34 cellular contexts compared by ENCODE assay signal in the genomic region with DNA sequence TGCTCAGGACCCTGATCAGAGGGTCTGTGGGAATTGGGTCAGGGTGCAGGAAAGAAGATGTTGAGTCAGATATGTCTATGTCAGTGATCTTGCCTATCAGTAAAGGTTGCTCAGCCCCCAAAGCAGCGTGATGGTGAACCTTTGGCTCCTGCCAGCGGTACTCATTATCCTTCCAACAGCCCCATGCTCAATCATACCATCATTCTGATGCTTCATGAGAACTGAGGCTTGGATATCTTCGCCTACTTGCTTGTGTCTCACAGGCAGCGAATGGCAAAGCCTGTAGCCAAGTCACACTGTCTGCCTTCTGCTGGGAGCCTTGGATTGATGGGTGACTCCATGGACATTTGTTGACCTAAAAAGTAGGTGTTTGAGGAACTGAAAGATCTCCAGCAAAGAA.
"Had no signal": no experiment of that assay in that cellular context is flagged by ENCODE, and none has a peak within 500 bp of the region (broad histone marks: within the 10 kb centered on the region; RNA-seq: fewer than 3 reads in every experiment).

No MANE protein-coding gene starts in this region.

- H3K9me3 ChIP-seq: ascending aorta, breast epithelium had no signal

- FAIRE-seq: frontal cortex had no signal

- H3K27ac Mint-ChIP-seq: activated B cell treated with CpG ODN at 0.5 μM for 24 hours; activated CD8-positive, alpha-beta memory T cell treated with anti-CD3 and anti-CD28 coated beads, Interleukin-2, amount 10 ng/mL, durations not matched to agents 7 days and 5 days; activated CD8-positive, alpha-beta T cell treated with anti-CD3 and anti-CD28 coated beads, Interleukin-2, amount 10 ng/mL, durations not matched to agents 7 days and 5 days; activated naive CD4-positive, alpha-beta T cell treated with anti-CD3 and anti-CD28 coated beads, Interleukin-2, amount 10 ng/mL, durations not matched to agents 7 days and 5 days; activated naive CD4-positive, alpha-beta T cell treated with anti-CD3 and anti-CD28 coated beads, Interleukin-2, amount 50 U/mL, for 72 hours; activated naive CD8-positive, alpha-beta T cell treated with anti-CD3 and anti-CD28 coated beads, Interleukin-2, amount 10 ng/mL, durations not matched to agents 7 days and 5 days; activated T-cell treated with anti-CD3 and anti-CD28 coated beads, Interleukin-2, amount 50 U/mL, for 72 hours; dendritic cell treated with granulocyte-macrophage colony-stimulating factor and Interleukin-4, amounts not matched to agents 40 ng/mL and 50 ng/mL, for 4 days; endodermal cell; T-cell; T-helper 1 cell treated with Interleukin-12 subunit alpha and Interleukin-12 subunit beta and Interleukin-4 antibody, amounts not matched to agents 30 μg/mL and 1 μg/mL, for 36 hours; T-helper 2 cell treated with Interferon-gamma antibody and Interleukin-4, amounts not matched to agents 5 μg/mL and 100 μg/mL, for 36 hours had no signal

- H3K4me3 ChIP-seq: ascending aorta, breast epithelium, cardiac muscle cell, coronary artery, dorsolateral prefrontal cortex had no signal

- H3K27ac ChIP-seq: ascending aorta, coronary artery, dorsolateral prefrontal cortex, WERI-Rb-1 had no signal

- H3K4me1 ChIP-seq: breast epithelium had no signal

- H3K36me3 Mint-ChIP-seq: activated naive CD4-positive, alpha-beta T cell treated with anti-CD3 and anti-CD28 coated beads, Interleukin-2, amount 10 ng/mL, durations not matched to agents 7 days and 5 days; activated naive CD4-positive, alpha-beta T cell treated with anti-CD3 and anti-CD28 coated beads, Interleukin-2, amount 50 U/mL, for 72 hours; activated naive CD8-positive, alpha-beta T cell treated with anti-CD3 and anti-CD28 coated beads, Interleukin-2, amount 10 ng/mL, durations not matched to agents 7 days and 5 days; T-cell had no signal

- H3K36me3 ChIP-seq: ascending aorta, breast epithelium, cardiac muscle cell, WERI-Rb-1 had no signal

- H3K4me3 Mint-ChIP-seq: activated B cell treated with CpG ODN at 0.5 μM for 24 hours; activated CD8-positive, alpha-beta memory T cell treated with anti-CD3 and anti-CD28 coated beads, Interleukin-2, amount 10 ng/mL, durations not matched to agents 7 days and 5 days; activated CD8-positive, alpha-beta T cell treated with anti-CD3 and anti-CD28 coated beads, Interleukin-2, amount 10 ng/mL, durations not matched to agents 7 days and 5 days; activated naive CD4-positive, alpha-beta T cell treated with anti-CD3 and anti-CD28 coated beads, Interleukin-2, amount 10 ng/mL, durations not matched to agents 7 days and 5 days; activated naive CD8-positive, alpha-beta T cell treated with anti-CD3 and anti-CD28 coated beads, Interleukin-2, amount 10 ng/mL, durations not matched to agents 7 days and 5 days; activated T-cell treated with anti-CD3 and anti-CD28 coated beads, Interleukin-2, amount 50 U/mL, for 72 hours; brain; central memory CD8-positive, alpha-beta T cell; dendritic cell treated with granulocyte-macrophage colony-stimulating factor and Interleukin-4, amounts not matched to agents 40 ng/mL and 50 ng/mL, for 4 days; endodermal cell; T-cell; T-helper 1 cell treated with Interleukin-12 subunit alpha and Interleukin-12 subunit beta and Interleukin-4 antibody, amounts not matched to agents 30 μg/mL and 1 μg/mL, for 36 hours; T-helper 2 cell treated with Interferon-gamma antibody and Interleukin-4, amounts not matched to agents 5 μg/mL and 100 μg/mL, for 36 hours had no signal

- H3K27me3 ChIP-seq: ascending aorta, breast epithelium, cardiac muscle cell, dorsolateral prefrontal cortex had no signal

- H3K9me3 Mint-ChIP-seq: activated B cell treated with CpG ODN at 0.5 μM for 24 hours; activated naive CD4-positive, alpha-beta T cell treated with anti-CD3 and anti-CD28 coated beads, Interleukin-2, amount 10 ng/mL, durations not matched to agents 7 days and 5 days; activated naive CD4-positive, alpha-beta T cell treated with anti-CD3 and anti-CD28 coated beads, Interleukin-2, amount 50 U/mL, for 72 hours; activated naive CD8-positive, alpha-beta T cell treated with anti-CD3 and anti-CD28 coated beads, Interleukin-2, amount 10 ng/mL, durations not matched to agents 7 days and 5 days; activated T-cell treated with anti-CD3 and anti-CD28 coated beads, Interleukin-2, amount 50 U/mL, for 72 hours; central memory CD8-positive, alpha-beta T cell; dendritic cell treated with granulocyte-macrophage colony-stimulating factor and Interleukin-4, amounts not matched to agents 40 ng/mL and 50 ng/mL, for 4 days; T-cell; T-helper 1 cell treated with Interleukin-12 subunit alpha and Interleukin-12 subunit beta and Interleukin-4 antibody, amounts not matched to agents 30 μg/mL and 1 μg/mL, for 36 hours; T-helper 2 cell treated with Interferon-gamma antibody and Interleukin-4, amounts not matched to agents 5 μg/mL and 100 μg/mL, for 36 hours had no signal

- H3K27me3 Mint-ChIP-seq: central memory CD8-positive, alpha-beta T cell had no signal

- DNase-seq: activated B cell treated with CpG ODN at 0.5 μM for 24 hours; activated CD4-positive, alpha-beta T cell treated with anti-CD3 and anti-CD28 coated beads for 48 hours; activated CD4-positive, alpha-beta T cell treated with anti-CD3 and anti-CD28 coated beads, Interleukin-2, amount 50 U/mL, for 1 hour; activated CD4-positive, alpha-beta T cell treated with anti-CD3 and anti-CD28 coated beads, Interleukin-2, amount 50 U/mL, for 48 hours; activated CD8-positive, alpha-beta memory T cell treated with anti-CD3 and anti-CD28 coated beads, Interleukin-2, amount 10 ng/mL, durations not matched to agents 7 days and 5 days; activated CD8-positive, alpha-beta memory T cell treated with anti-CD3 and anti-CD28 coated beads, Interleukin-2, amount 50 U/mL, for 4 hours; activated CD8-positive, alpha-beta T cell treated with anti-CD3 and anti-CD28 coated beads, Interleukin-2, amount 10 ng/mL, durations not matched to agents 7 days and 5 days; activated gamma-delta T cell; activated naive CD4-positive, alpha-beta T cell; activated naive CD4-positive, alpha-beta T cell treated with anti-CD3 and anti-CD28 coated beads, Interleukin-2, amount 10 ng/mL, durations not matched to agents 7 days and 5 days; activated naive CD8-positive, alpha-beta T cell treated with anti-CD3 and anti-CD28 coated beads, Interleukin-2, amount 10 ng/mL, durations not matched to agents 7 days and 5 days; activated T-cell treated with anti-CD3 and anti-CD28 coated beads, Interleukin-2, amount 50 U/mL, for 1 hour; activated T-cell treated with anti-CD3 and anti-CD28 coated beads, Interleukin-2, amount 50 U/mL, for 72 hours; dorsolateral prefrontal cortex; effector memory CD4-positive, alpha-beta T cell; endodermal cell; glutamatergic neuron; SW 1271; T-cell; T1000 had no signal

- ATAC-seq: activated CD4-positive, CD25-positive, alpha-beta regulatory T cell treated with anti-CD3 and anti-CD28 coated beads, Interleukin-2, amount 50 U/mL, for 24 hours; activated CD8-positive, alpha-beta memory T cell treated with anti-CD3 and anti-CD28 coated beads, Interleukin-2, amount 10 ng/mL, durations not matched to agents 7 days and 5 days; activated CD8-positive, alpha-beta T cell treated with anti-CD3 and anti-CD28 coated beads, Interleukin-2, amount 10 ng/mL, durations not matched to agents 7 days and 5 days; activated naive CD4-positive, alpha-beta T cell treated with anti-CD3 and anti-CD28 coated beads, Interleukin-2, amount 50 U/mL, for 72 hours; activated T-cell treated with anti-CD3 and anti-CD28 coated beads, Interleukin-2, amount 50 U/mL, for 72 hours; esophagus mucosa; T-cell had no signal

- H3K4me1 Mint-ChIP-seq: activated B cell treated with CpG ODN at 0.5 μM for 24 hours; central memory CD8-positive, alpha-beta T cell had no signal
